34 cellular contexts compared by ENCODE assay signal in genomic region chr1:3926956-3927355, GRCh38.
"Had no signal": no experiment of that assay in that cellular context is flagged by ENCODE, and none has a peak within 500 bp of the region (broad histone marks: within the 10 kb centered on the region; RNA-seq: fewer than 3 reads in every experiment).

No MANE protein-coding gene starts in this region.

- H3K9me3 Mint-ChIP-seq: activated B cell treated with CpG ODN at 0.5 μM for 24 hours; activated naive CD4-positive, alpha-beta T cell treated with anti-CD3 and anti-CD28 coated beads, Interleukin-2, amount 50 U/mL, for 24 hours had no signal

- H3K36me3 Mint-ChIP-seq: activated CD4-positive, alpha-beta memory T cell treated with anti-CD3 and anti-CD28 coated beads for 36 hours; activated naive CD4-positive, alpha-beta T cell treated with anti-CD3 and anti-CD28 coated beads, Interleukin-2, amount 50 U/mL, for 24 hours; activated naive CD8-positive, alpha-beta T cell; brain had no signal

- H3K27ac ChIP-seq: ascending aorta, cardiac muscle cell, VCaP had no signal

- FAIRE-seq: bronchial epithelial cell, TTC549 had no signal

- H3K36me3 ChIP-seq: ascending aorta, cardiac muscle cell had no signal

- H3K4me1 Mint-ChIP-seq: activated CD4-positive, alpha-beta T cell treated with anti-CD3 and anti-CD28 coated beads, Interleukin-2, amount 10 ng/mL, durations not matched to agents 24 days and 14 days; activated naive CD4-positive, alpha-beta T cell treated with anti-CD3 and anti-CD28 coated beads, Interleukin-2, amount 10 ng/mL, durations not matched to agents 7 days and 5 days; central memory CD8-positive, alpha-beta T cell had no signal

- H3K4me1 ChIP-seq: ascending aorta had no signal

- H3K27ac Mint-ChIP-seq: activated B cell treated with CpG ODN at 0.5 μM for 24 hours; activated CD4-positive, alpha-beta memory T cell treated with anti-CD3 and anti-CD28 coated beads for 36 hours; activated CD4-positive, alpha-beta T cell treated with anti-CD3 and anti-CD28 coated beads, Interleukin-2, amount 10 ng/mL, durations not matched to agents 24 days and 14 days; activated CD8-positive, alpha-beta T cell treated with anti-CD3 and anti-CD28 coated beads for 36 hours; activated naive CD4-positive, alpha-beta T cell treated with anti-CD3 and anti-CD28 coated beads, Interleukin-2, amount 10 ng/mL, durations not matched to agents 7 days and 5 days; activated naive CD4-positive, alpha-beta T cell treated with anti-CD3 and anti-CD28 coated beads, Interleukin-2, amount 50 U/mL, for 24 hours; activated naive CD8-positive, alpha-beta T cell; activated naive CD8-positive, alpha-beta T cell treated with anti-CD3 and anti-CD28 coated beads, Interleukin-2, amount 10 ng/mL, durations not matched to agents 7 days and 5 days; activated naive CD8-positive, alpha-beta T cell treated with anti-CD3 and anti-CD28 coated beads, Interleukin-2, amount 50 U/mL, for 24 hours; activated T-cell treated with anti-CD3 and anti-CD28 coated beads, Interleukin-2, amount 50 U/mL, for 24 hours; activated T-helper 2 cell treated with anti-CD3 and anti-CD28 coated beads, Interferon-gamma antibody, Interleukin-2, Interleukin-4, amounts not matched to agents 10 μg/mL and 5 μg/mL and 100 μg/mL, durations not matched to agents 14 hours and 24 hours and 36 hours; T-helper 2 cell treated with Interferon-gamma antibody and Interleukin-4, amounts not matched to agents 5 μg/mL and 100 μg/mL, for 36 hours had no signal

- H3K27me3 Mint-ChIP-seq: activated B cell treated with CpG ODN at 0.5 μM for 24 hours; activated CD4-positive, alpha-beta T cell treated with anti-CD3 and anti-CD28 coated beads, Interleukin-2, amount 10 ng/mL, durations not matched to agents 24 days and 14 days; activated CD8-positive, alpha-beta T cell treated with anti-CD3 and anti-CD28 coated beads for 36 hours; activated naive CD4-positive, alpha-beta T cell treated with anti-CD3 and anti-CD28 coated beads, Interleukin-2, amount 10 ng/mL, durations not matched to agents 7 days and 5 days; activated naive CD4-positive, alpha-beta T cell treated with anti-CD3 and anti-CD28 coated beads, Interleukin-2, amount 50 U/mL, for 24 hours; activated naive CD8-positive, alpha-beta T cell treated with anti-CD3 and anti-CD28 coated beads, Interleukin-2, amount 10 ng/mL, durations not matched to agents 7 days and 5 days; activated T-cell treated with anti-CD3 and anti-CD28 coated beads, Interleukin-2, amount 50 U/mL, for 24 hours; central memory CD8-positive, alpha-beta T cell had no signal

- H3K4me3 Mint-ChIP-seq: activated B cell treated with CpG ODN at 0.5 μM for 24 hours; activated CD4-positive, alpha-beta memory T cell treated with anti-CD3 and anti-CD28 coated beads for 36 hours; activated CD4-positive, alpha-beta T cell treated with anti-CD3 and anti-CD28 coated beads, Interleukin-2, amount 10 ng/mL, durations not matched to agents 24 days and 14 days; activated CD8-positive, alpha-beta T cell treated with anti-CD3 and anti-CD28 coated beads for 36 hours; activated naive CD4-positive, alpha-beta T cell treated with anti-CD3 and anti-CD28 coated beads, Interleukin-2, amount 10 ng/mL, durations not matched to agents 7 days and 5 days; activated naive CD4-positive, alpha-beta T cell treated with anti-CD3 and anti-CD28 coated beads, Interleukin-2, amount 50 U/mL, for 24 hours; activated naive CD8-positive, alpha-beta T cell; activated naive CD8-positive, alpha-beta T cell treated with anti-CD3 and anti-CD28 coated beads, Interleukin-2, amount 10 ng/mL, durations not matched to agents 7 days and 5 days; activated naive CD8-positive, alpha-beta T cell treated with anti-CD3 and anti-CD28 coated beads, Interleukin-2, amount 50 U/mL, for 24 hours; activated T-cell treated with anti-CD3 and anti-CD28 coated beads, Interleukin-2, amount 50 U/mL, for 24 hours; brain; central memory CD8-positive, alpha-beta T cell; T-helper 2 cell treated with Interferon-gamma antibody and Interleukin-4, amounts not matched to agents 5 μg/mL and 100 μg/mL, for 36 hours had no signal

- ATAC-seq: activated CD8-positive, alpha-beta T cell treated with anti-CD3 and anti-CD28 coated beads for 36 hours; activated naive CD8-positive, alpha-beta T cell treated with anti-CD3 and anti-CD28 coated beads, Interleukin-2, amount 50 U/mL, for 24 hours had no signal

- H3K4me3 ChIP-seq: ascending aorta, cardiac muscle cell had no signal

- H3K9me3 ChIP-seq: ascending aorta had no signal

- H3K27me3 ChIP-seq: ascending aorta, cardiac muscle cell had no signal

- DNase-seq: activated B cell treated with CpG ODN at 0.5 μM for 24 hours; activated CD4-positive, alpha-beta memory T cell treated with anti-CD3 and anti-CD28 coated beads for 36 hours; activated CD4-positive, alpha-beta T cell treated with anti-CD3 and anti-CD28 coated beads for 4 hours; activated CD4-positive, alpha-beta T cell treated with anti-CD3 and anti-CD28 coated beads, Interleukin-2, amount 10 ng/mL, durations not matched to agents 24 days and 14 days; activated CD4-positive, alpha-beta T cell treated with anti-CD3 and anti-CD28 coated beads, Interleukin-2, amount 50 U/mL, for 1 hour; activated CD4-positive, alpha-beta T cell treated with anti-CD3 and anti-CD28 coated beads, Interleukin-2, amount 50 U/mL, for 4 hours; activated CD4-positive, CD25-positive, alpha-beta regulatory T cell treated with anti-CD3 and anti-CD28 coated beads, Interleukin-2, amount 50 U/mL, for 72 hours; activated CD8-positive, alpha-beta memory T cell treated with anti-CD3 and anti-CD28 coated beads, Interleukin-2, amount 50 U/mL, for 4 hours; activated CD8-positive, alpha-beta T cell treated with anti-CD3 and anti-CD28 coated beads for 36 hours; activated effector memory CD4-positive, alpha-beta T cell treated with Interleukin-2 at 50 U/mL for 16 hours; activated gamma-delta T cell; activated naive CD4-positive, alpha-beta T cell treated with anti-CD3 and anti-CD28 coated beads, Interleukin-2, amount 10 ng/mL, durations not matched to agents 7 days and 5 days; activated naive CD4-positive, alpha-beta T cell treated with Interleukin-2 at 50 U/mL for 16 hours; activated naive CD8-positive, alpha-beta T cell treated with anti-CD3 and anti-CD28 coated beads, Interleukin-2, amount 10 ng/mL, durations not matched to agents 7 days and 5 days; activated naive CD8-positive, alpha-beta T cell treated with anti-CD3 and anti-CD28 coated beads, Interleukin-2, amount 50 U/mL, for 24 hours; activated T-cell treated with anti-CD3 and anti-CD28 coated beads, Interleukin-2, amount 50 U/mL, for 24 hours; activated T-cell treated with anti-CD3 and anti-CD28 coated beads, Interleukin-2, amount 50 U/mL, for 48 hours; amygdala; anterior cingulate cortex; caudate nucleus; cerebellar nuclear complex; T-helper 2 cell; T-helper 9 cell had no signal
